Comparison of ENCODE assay signal across 9 cellular contexts in genomic region chr1:63775418-63776127, GRCh38. TPM values are rescaled to one million over a fixed set of nuclear protein-coding genes. Genes with fewer than 3 reads are reported as not detected.
DNase-seq lines count a peak whose midpoint lies in the region; ATAC-seq and TF ChIP-seq lines count a peak whose summit lies in the region.
"Had no signal": no experiment of that assay in that cellular context is flagged by ENCODE, and none has a peak within 500 bp of the region (broad histone marks: within the 10 kb centered on the region; RNA-seq: fewer than 3 reads in every experiment).

No MANE protein-coding gene starts in this region.

- peaks cover 0 to 15% (median 0%) of the 10 kb centered on the region in 4 donors for H3K27me3 ChIP-seq in esophagus muscularis mucosa
- no peaks in the 10 kb centered on the region for H3K27me3 ChIP-seq in ovary

- peak overlapping the region; percentile 99 for H3K4me3 Mint-ChIP-seq in Calu3 (ENCODE audit: low read depth, unreplicated experiment)

- no peaks in the 10 kb centered on the region for H3K9me3 Mint-ChIP-seq in Calu3 (ENCODE audit: low read depth, unreplicated experiment)

- TF ChIP-seq CTCF in Calu3 (IDR thresholded peaks at IDR 0.05; ENCODE audit: unreplicated experiment) (no peak), OCI-LY7 (conservative IDR thresholded peaks at IDR 0.05; ENCODE audit: low read length) (no peak), esophagus muscularis mucosa (IDR thresholded peaks at IDR 0.05) (no peak), ovary (IDR thresholded peaks at IDR 0.05) (no peak), omental fat pad (IDR thresholded peaks at IDR 0.05) (no peak)

- CTCF ChIA-PET in Calu3 (lab: Charles Lee) = interaction anchor here (0.6 to 1.1 kb wide), 2 partner anchors 14 to 142 kb away, joined by 3 to 6 read pairs; no protein-coding TSS in a partner anchor
- CTCF ChIA-PET in OCI-LY7 (lab: Charles Lee; ENCODE audit: unreplicated experiment) = no interaction called here

- no peaks in the 10 kb centered on the region for H4K20me1 ChIP-seq in OCI-LY7 (ENCODE audit: insufficient read depth, low read length)

- H3K27ac ChIP-seq in OCI-LY7 (ENCODE audit: low read depth, low read length, poor library complexity, severe bottlenecking) (no peak overlapping the region), esophagus muscularis mucosa (replicated peaks in 1 of 4) (peak overlapping the region; percentile 76 to 87 (median 82)), ovary (no peak overlapping the region)

- no peak overlapping the region for H2AFZ ChIP-seq in OCI-LY7 (ENCODE audit: low read length)

- H3K4me1 ChIP-seq in OCI-LY7 (ENCODE audit: insufficient read depth, low read length, poor library complexity, severe bottlenecking) (peaks cover 29% of the 10 kb centered on the region), esophagus muscularis mucosa (peaks cover 17 to 31% (median 27%) of the 10 kb centered on the region in 4 donors), ovary (ENCODE audit: insufficient read depth) (peaks cover 8% of the 10 kb centered on the region)

- peak overlapping the region; percentile 62 for H3K4me2 ChIP-seq in OCI-LY7 (ENCODE audit: low read length)

- intact Hi-C loops in Calu3 (cut with micrococcal nuclease; ENCODE audit: unreplicated experiment) = loop anchor here (2.0 to 5.0 kb wide), 2 partner anchors 145 to 158 kb away; no protein-coding TSS in a partner anchor
- intact Hi-C loops in OCI-LY7 (cut with micrococcal nuclease; ENCODE audit: unreplicated experiment) = loop anchor here (5.0 to 10.0 kb wide), 3 partner anchors 52 to 469 kb away; no protein-coding TSS in a partner anchor
- intact Hi-C loops in esophagus muscularis mucosa (cut with DNase I) = loop anchor here (10.0 kb wide), 3 partner anchors 81 to 469 kb away; no protein-coding TSS in a partner anchor
- intact Hi-C loops in ovary (cut with DNase I) = loop anchor here in 3 of 4 donors (5.0 to 10.0 kb wide), 4 partner anchors 81 to 469 kb away; no protein-coding TSS in a partner anchor

- no peaks in the 10 kb centered on the region for H3K9me2 ChIP-seq in OCI-LY7 (ENCODE audit: insufficient read depth, low read length)

- 34% methylated on average over 8 of the region's 8 CpGs for WGBS in esophagus muscularis mucosa
- whole genome bisulfite sequencing in ovary, 3 donors = 25 to 26% (median 25%) methylated on average over 8 of the region's 8 CpGs

- ATAC-seq in omental fat pad (ENCODE audit: low FRiP score) (no peak), HG03378 (IDR thresholded peaks at IDR 0.05; ENCODE audit: unreplicated experiment) (no peak)
- ATAC-seq: K562 had no signal

- TF ChIP-seq POLR2A in esophagus muscularis mucosa (IDR thresholded peaks at IDR 0.05; ENCODE audit: low read depth) (no peak), ovary (IDR thresholded peaks at IDR 0.05) (no peak)

- POLR2A ChIA-PET in OCI-LY7 (lab: Charles Lee) = no interaction called here

- peaks cover 72% of the 10 kb centered on the region for H3K4me1 Mint-ChIP-seq in Calu3 (ENCODE audit: low read depth, unreplicated experiment)

- peak overlapping the region; percentile 77 for H3K27ac Mint-ChIP-seq in Calu3 (ENCODE audit: unreplicated experiment)

- H3K79me2 ChIP-seq in OCI-LY7 (ENCODE audit: insufficient read depth, low read depth, low read length) = no peaks in the 10 kb centered on the region

- TF ChIP-seq EP300 in esophagus muscularis mucosa (IDR thresholded peaks at IDR 0.05) (no peak), ovary (IDR thresholded peaks at IDR 0.05) (no peak)

- BruUV-seq in Calu3 (replicated peaks; lab: Mats Ljungman, UMichigan) (TSS peak; percentile 20), OCI-LY7 (replicated peaks; lab: Mats Ljungman, UMichigan) (no TSS peak)

- peaks cover 36% of the 10 kb centered on the region for H3K36me3 Mint-ChIP-seq in Calu3 (ENCODE audit: insufficient read depth, unreplicated experiment)

- H3K36me3 ChIP-seq in OCI-LY7 (ENCODE audit: insufficient read depth, low read length) (no peaks in the 10 kb centered on the region), esophagus muscularis mucosa (no peaks in the 10 kb centered on the region), ovary (no peaks in the 10 kb centered on the region)

- H3K4me3 ChIP-seq in OCI-LY7 (ENCODE audit: low read depth, low read length, poor library complexity, severe bottlenecking) (peak overlapping the region; percentile 61), esophagus muscularis mucosa (peak overlapping the region; percentile 62 to 83 (median 70)), ovary (peak overlapping the region; percentile 53)
- H3K4me3 ChIP-seq: K562 had no signal

- H3K27me3 Mint-ChIP-seq in Calu3 (ENCODE audit: unreplicated experiment) = no peaks in the 10 kb centered on the region

- DNase-seq in Calu3 (no peak), OCI-LY7 (ENCODE audit: low spot score) (peak; percentile 41), esophagus muscularis mucosa (ENCODE audit: extremely low spot score) (no peak), ovary (no peak), SIG-M5 treated with dmso at 0.1 percent for 504 hours (lab: John Stamatoyannopoulos, UW; ENCODE audit: unreplicated experiment) (no peak), omental fat pad (ENCODE audit: low spot score) (no peak), AML-193 (lab: John Stamatoyannopoulos, UW) (no peak)

- H3K9me3 ChIP-seq in OCI-LY7 (ENCODE audit: low read length) = no peaks in the 10 kb centered on the region
- no peaks in the 10 kb centered on the region for H3K9me3 ChIP-seq in esophagus muscularis mucosa
- no peaks in the 10 kb centered on the region for H3K9me3 ChIP-seq in ovary

RNA-seq across cellular contexts. Expression of gene ROR1, which starts 1.8 kb away (rescaled TPM):
- total RNA-seq in Calu3 (2022) (24.5 and 33.8 TPM in 2 replicates), OCI-LY7 (2022) (1.4 and 2.5 TPM in 2 replicates), esophagus muscularis mucosa (1 to 10 TPM; 5.1 to 7.3 (median 6.5) TPM), ovary (10 to 100 TPM in 6 of 7 donors, 1 to 10 TPM in 1; 8.7 to 26.1 (median 17.5) TPM), omental fat pad (10 to 100 TPM in 3 of 4 donors, 1 to 10 TPM in 1; 8.8 to 30.4 (median 14.1) TPM)
- total RNA-seq in OCI-LY7 (2014; rRNA removed; shearing (Covaris generic)) = 0.47 and 0.85 TPM in 2 replicates
- 10 to 100 TPM in 1 of 2 donors, 1 to 10 TPM in 1; 3.0 to 11.4 TPM for polyA plus RNA-seq in ovary
- polyA plus RNA-seq: K562 had no signal

Comparison
In these comparisons a context has a peak if more than half of its experiments do, and no peak if none do; other contexts are left out.
1. H3K27ac ChIP-seq: peak in esophagus muscularis mucosa (4 of 4); none in OCI-LY7 (single experiment) and ovary (0 of 2).
2. Peak in every context shown above with its lines, with median percentiles within 50 percentile points of each other: H3K4me3 ChIP-seq.